In genomic region chr19:16420781-16421386, GRCh38 we compare ENCODE assay signal across 1 cellular context.
TF ChIP-seq lines count a peak whose summit lies in the region.

No MANE protein-coding gene starts in this region.

TF ChIP-seq in HepG2, 621 proteins besides CTCF, POLR2A, EP300 and RAD21 (continued from another document):
- TF ChIP-seq, protein P1, sequence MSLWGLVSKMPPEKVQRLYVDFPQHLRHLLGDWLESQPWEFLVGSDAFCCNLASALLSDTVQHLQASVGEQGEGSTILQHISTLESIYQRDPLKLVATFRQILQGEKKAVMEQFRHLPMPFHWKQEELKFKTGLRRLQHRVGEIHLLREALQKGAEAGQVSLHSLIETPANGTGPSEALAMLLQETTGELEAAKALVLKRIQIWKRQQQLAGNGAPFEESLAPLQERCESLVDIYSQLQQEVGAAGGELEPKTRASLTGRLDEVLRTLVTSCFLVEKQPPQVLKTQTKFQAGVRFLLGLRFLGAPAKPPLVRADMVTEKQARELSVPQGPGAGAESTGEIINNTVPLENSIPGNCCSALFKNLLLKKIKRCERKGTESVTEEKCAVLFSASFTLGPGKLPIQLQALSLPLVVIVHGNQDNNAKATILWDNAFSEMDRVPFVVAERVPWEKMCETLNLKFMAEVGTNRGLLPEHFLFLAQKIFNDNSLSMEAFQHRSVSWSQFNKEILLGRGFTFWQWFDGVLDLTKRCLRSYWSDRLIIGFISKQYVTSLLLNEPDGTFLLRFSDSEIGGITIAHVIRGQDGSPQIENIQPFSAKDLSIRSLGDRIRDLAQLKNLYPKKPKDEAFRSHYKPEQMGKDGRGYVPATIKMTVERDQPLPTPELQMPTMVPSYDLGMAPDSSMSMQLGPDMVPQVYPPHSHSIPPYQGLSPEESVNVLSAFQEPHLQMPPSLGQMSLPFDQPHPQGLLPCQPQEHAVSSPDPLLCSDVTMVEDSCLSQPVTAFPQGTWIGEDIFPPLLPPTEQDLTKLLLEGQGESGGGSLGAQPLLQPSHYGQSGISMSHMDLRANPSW (CRISPR knock-in tag; IDR thresholded peaks at IDR 0.05; ENCODE audit: borderline replicate concordance), result no peak
- TF ChIP-seq HCFC1 (IDR thresholded peaks at IDR 0.05; ENCODE audit: low read depth, low read length) (no peak), DR1 (CRISPR knock-in tag; IDR thresholded peaks at IDR 0.05) (no peak), EED (CRISPR knock-in tag; IDR thresholded peaks at IDR 0.05) (no peak), FOSL2 (CRISPR knock-in tag; IDR thresholded peaks at IDR 0.05) (no peak), KDM2A (CRISPR knock-in tag; IDR thresholded peaks at IDR 0.05; ENCODE audit: borderline replicate concordance, low read depth) (no peak), FOXP1 (IDR thresholded peaks at IDR 0.05) (no peak), FOXP1 (CRISPR knock-in tag; IDR thresholded peaks at IDR 0.05) (no peak), ZNF501 (CRISPR knock-in tag; IDR thresholded peaks at IDR 0.05) (no peak), MED13 (CRISPR knock-in tag; IDR thresholded peaks at IDR 0.05) (no peak), ZNF17 (CRISPR knock-in tag; IDR thresholded peaks at IDR 0.05) (no peak), PHF8 (CRISPR knock-in tag; IDR thresholded peaks at IDR 0.05) (no peak), ZNF20 (CRISPR knock-in tag; IDR thresholded peaks at IDR 0.05) (no peak), RBAK (CRISPR knock-in tag; IDR thresholded peaks at IDR 0.05) (no peak)
- TF ChIP-seq, protein P2, sequence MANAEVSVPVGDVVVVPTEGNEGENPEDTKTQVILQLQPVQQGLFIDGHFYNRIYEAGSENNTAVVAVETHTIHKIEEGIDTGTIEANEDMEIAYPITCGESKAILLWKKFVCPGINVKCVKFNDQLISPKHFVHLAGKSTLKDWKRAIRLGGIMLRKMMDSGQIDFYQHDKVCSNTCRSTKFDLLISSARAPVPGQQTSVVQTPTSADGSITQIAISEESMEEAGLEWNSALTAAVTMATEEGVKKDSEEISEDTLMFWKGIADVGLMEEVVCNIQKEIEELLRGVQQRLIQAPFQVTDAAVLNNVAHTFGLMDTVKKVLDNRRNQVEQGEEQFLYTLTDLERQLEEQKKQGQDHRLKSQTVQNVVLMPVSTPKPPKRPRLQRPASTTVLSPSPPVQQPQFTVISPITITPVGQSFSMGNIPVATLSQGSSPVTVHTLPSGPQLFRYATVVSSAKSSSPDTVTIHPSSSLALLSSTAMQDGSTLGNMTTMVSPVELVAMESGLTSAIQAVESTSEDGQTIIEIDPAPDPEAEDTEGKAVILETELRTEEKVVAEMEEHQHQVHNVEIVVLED (CRISPR knock-in tag; IDR thresholded peaks at IDR 0.05; ENCODE audit: borderline replicate concordance), result no peak
- TF ChIP-seq, protein P3, sequence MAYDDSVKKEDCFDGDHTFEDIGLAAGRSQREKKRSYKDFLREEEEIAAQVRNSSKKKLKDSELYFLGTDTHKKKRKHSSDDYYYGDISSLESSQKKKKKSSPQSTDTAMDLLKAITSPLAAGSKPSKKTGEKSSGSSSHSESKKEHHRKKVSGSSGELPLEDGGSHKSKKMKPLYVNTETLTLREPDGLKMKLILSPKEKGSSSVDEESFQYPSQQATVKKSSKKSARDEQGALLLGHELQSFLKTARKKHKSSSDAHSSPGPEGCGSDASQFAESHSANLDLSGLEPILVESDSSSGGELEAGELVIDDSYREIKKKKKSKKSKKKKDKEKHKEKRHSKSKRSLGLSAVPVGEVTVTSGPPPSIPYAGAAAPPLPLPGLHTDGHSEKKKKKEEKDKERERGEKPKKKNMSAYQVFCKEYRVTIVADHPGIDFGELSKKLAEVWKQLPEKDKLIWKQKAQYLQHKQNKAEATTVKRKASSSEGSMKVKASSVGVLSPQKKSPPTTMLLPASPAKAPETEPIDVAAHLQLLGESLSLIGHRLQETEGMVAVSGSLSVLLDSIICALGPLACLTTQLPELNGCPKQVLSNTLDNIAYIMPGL (CRISPR knock-in tag; IDR thresholded peaks at IDR 0.05; ENCODE audit: borderline replicate concordance in 1 of 2, low read depth in 1 of 2), result no peak
